12 cellular contexts compared by ENCODE assay signal in the genomic region with DNA sequence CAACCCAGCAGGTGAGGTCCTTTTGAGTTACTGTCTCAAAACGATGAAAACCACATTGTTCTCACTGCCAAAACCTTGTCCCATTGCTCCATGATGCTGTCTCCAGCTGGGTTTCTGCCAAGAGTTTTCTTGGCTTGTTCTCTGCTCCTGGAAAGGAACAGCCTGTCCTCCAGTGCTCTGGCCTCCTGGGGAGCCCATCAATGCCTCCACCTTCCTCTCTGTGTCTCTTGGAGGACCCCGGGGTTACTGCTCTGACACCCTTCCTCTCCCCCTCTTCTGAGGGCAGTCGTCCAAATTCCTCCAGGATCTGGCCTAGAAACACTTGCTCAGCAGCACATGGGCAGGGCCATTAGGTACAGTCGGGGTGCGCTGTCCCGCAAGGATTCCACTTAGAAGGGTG.
DNase-seq lines count a peak whose midpoint lies in the region; ATAC-seq and TF ChIP-seq lines count a peak whose summit lies in the region.
"Had no signal": no experiment of that assay in that cellular context is flagged by ENCODE, and none has a peak within 500 bp of the region (broad histone marks: within the 10 kb centered on the region; RNA-seq: fewer than 3 reads in every experiment).

No MANE protein-coding gene starts in this region.

- peaks cover 30% of the 10 kb centered on the region for H3K27me3 Mint-ChIP-seq in activated naive CD4-positive, alpha-beta T cell treated with anti-CD3 and anti-CD28 coated beads, Interleukin-2, amount 10 ng/mL, durations not matched to agents 7 days and 5 days
- H3K27me3 Mint-ChIP-seq in activated naive CD4-positive, alpha-beta T cell treated with anti-CD3 and anti-CD28 coated beads for 36 hours (ENCODE audit: low read depth): no peaks in the 10 kb centered on the region
- H3K27me3 Mint-ChIP-seq in natural killer cell treated with Interleukin-12 subunit alpha and Interleukin-12 subunit beta and Interleukin-15 and Interleukin-18, amount 100 ng/mL, for 72 hours: peaks cover 18 to 26% of the 10 kb centered on the region in 2 donors

- peaks cover 2% of the 10 kb centered on the region for H3K9me3 Mint-ChIP-seq in activated naive CD4-positive, alpha-beta T cell treated with anti-CD3 and anti-CD28 coated beads, Interleukin-2, amount 10 ng/mL, durations not matched to agents 7 days and 5 days
- no peaks in the 10 kb centered on the region for H3K9me3 Mint-ChIP-seq in activated naive CD4-positive, alpha-beta T cell treated with anti-CD3 and anti-CD28 coated beads for 36 hours
- no peaks in the 10 kb centered on the region for H3K9me3 Mint-ChIP-seq in natural killer cell treated with Interleukin-12 subunit alpha and Interleukin-12 subunit beta and Interleukin-15 and Interleukin-18, amount 100 ng/mL, for 72 hours
- H3K9me3 Mint-ChIP-seq: stimulated activated memory B cell treated with anti-CD40 and anti-IgM and Interleukin-4, amounts not matched to agents 10 μg/mL and 1 μg/mL and 100 μg/mL, for 72 hours had no signal

- no peaks in the 10 kb centered on the region for H3K36me3 Mint-ChIP-seq in activated naive CD4-positive, alpha-beta T cell treated with anti-CD3 and anti-CD28 coated beads, Interleukin-2, amount 10 ng/mL, durations not matched to agents 7 days and 5 days
- H3K36me3 Mint-ChIP-seq in activated naive CD4-positive, alpha-beta T cell treated with anti-CD3 and anti-CD28 coated beads for 36 hours (ENCODE audit: low read depth): no peaks in the 10 kb centered on the region
- H3K36me3 Mint-ChIP-seq in natural killer cell treated with Interleukin-12 subunit alpha and Interleukin-12 subunit beta and Interleukin-15 and Interleukin-18, amount 100 ng/mL, for 72 hours: no peaks in the 10 kb centered on the region
- H3K36me3 Mint-ChIP-seq: stimulated activated memory B cell treated with anti-CD40 and anti-IgM and Interleukin-4, amounts not matched to agents 10 μg/mL and 1 μg/mL and 100 μg/mL, for 72 hours had no signal

- H3K4me3 ChIP-seq in fibroblast of the aortic adventitia (ENCODE audit: low read depth, low read length): no peak overlapping the region
- no peak overlapping the region for H3K4me3 ChIP-seq in upper lobe of right lung

- CTCF ChIA-PET in activated naive CD4-positive, alpha-beta T cell treated with anti-CD3 and anti-CD28 coated beads, Interleukin-2, amount 10 ng/mL, durations not matched to agents 7 days and 5 days (lab: Charles Lee): interaction anchor here (0.7 to 1.2 kb wide), 4 partner anchors 16 to 124 kb away, joined by 3 to 4 read pairs (median 3); no protein-coding TSS in a partner anchor
- CTCF ChIA-PET in activated naive CD4-positive, alpha-beta T cell treated with anti-CD3 and anti-CD28 coated beads for 36 hours (lab: Charles Lee): interaction anchor here (0.6 to 1.2 kb wide), 3 partner anchors 11 to 967 kb away, joined by 3 to 5 read pairs (median 3); no protein-coding TSS in a partner anchor

- TF ChIP-seq CTCF in fibroblast of the aortic adventitia (IDR thresholded peaks at IDR 0.05; ENCODE audit: insufficient read depth, low read length) (no peak), upper lobe of right lung (IDR thresholded peaks at IDR 0.05) (no peak)

- peak overlapping the region; percentile 1 for H3K27ac Mint-ChIP-seq in activated naive CD4-positive, alpha-beta T cell treated with anti-CD3 and anti-CD28 coated beads, Interleukin-2, amount 10 ng/mL, durations not matched to agents 7 days and 5 days
- H3K27ac Mint-ChIP-seq in activated naive CD4-positive, alpha-beta T cell treated with anti-CD3 and anti-CD28 coated beads for 36 hours: no peak overlapping the region
- no peak overlapping the region for H3K27ac Mint-ChIP-seq in natural killer cell treated with Interleukin-12 subunit alpha and Interleukin-12 subunit beta and Interleukin-15 and Interleukin-18, amount 100 ng/mL, for 72 hours
- H3K27ac Mint-ChIP-seq: HFFc6; stimulated activated memory B cell treated with anti-CD40 and anti-IgM and Interleukin-4, amounts not matched to agents 10 μg/mL and 1 μg/mL and 100 μg/mL, for 72 hours had no signal

- DNase-seq in activated naive CD4-positive, alpha-beta T cell treated with anti-CD3 and anti-CD28 coated beads, Interleukin-2, amount 10 ng/mL, durations not matched to agents 7 days and 5 days: no peak
- no peak for DNase-seq in activated naive CD4-positive, alpha-beta T cell treated with anti-CD3 and anti-CD28 coated beads for 36 hours
- DNase-seq in fibroblast of the aortic adventitia (ENCODE audit: low read depth): peak; percentile 4
- no peak for DNase-seq in natural killer cell treated with Interleukin-12 subunit alpha and Interleukin-12 subunit beta and Interleukin-15 and Interleukin-18, amount 100 ng/mL, for 72 hours (ENCODE audit: low spot score)
- DNase-seq in upper lobe of right lung: no peak
- DNase-seq in NK-92 (lab: John Stamatoyannopoulos, UW; ENCODE audit: unreplicated experiment): no peak
- no peak for DNase-seq in NCI-H524 (lab: John Stamatoyannopoulos, UW)
- no peak for DNase-seq in stimulated activated naive CD4-positive, alpha-beta T cell treated with Interleukin-2 at 50 U/mL for 16 hours (lab: John Stamatoyannopoulos, UW)
- DNase-seq: activated gamma-delta T cell, HFFc6, NCI-H2227 treated with DMSO at 0.1 percent for 48 hours had no signal

- H3K9me3 ChIP-seq in upper lobe of right lung: no peaks in the 10 kb centered on the region

- peaks cover 20% of the 10 kb centered on the region for H3K4me1 Mint-ChIP-seq in activated naive CD4-positive, alpha-beta T cell treated with anti-CD3 and anti-CD28 coated beads, Interleukin-2, amount 10 ng/mL, durations not matched to agents 7 days and 5 days
- peaks cover 13% of the 10 kb centered on the region for H3K4me1 Mint-ChIP-seq in activated naive CD4-positive, alpha-beta T cell treated with anti-CD3 and anti-CD28 coated beads for 36 hours (ENCODE audit: low read depth)
- peaks cover 28% of the 10 kb centered on the region in 2 donors for H3K4me1 Mint-ChIP-seq in natural killer cell treated with Interleukin-12 subunit alpha and Interleukin-12 subunit beta and Interleukin-15 and Interleukin-18, amount 100 ng/mL, for 72 hours (ENCODE audit: low read depth in 2 of 2)
- H3K4me1 Mint-ChIP-seq: stimulated activated memory B cell treated with anti-CD40 and anti-IgM and Interleukin-4, amounts not matched to agents 10 μg/mL and 1 μg/mL and 100 μg/mL, for 72 hours had no signal

- no peak overlapping the region for H3K4me3 Mint-ChIP-seq in activated naive CD4-positive, alpha-beta T cell treated with anti-CD3 and anti-CD28 coated beads, Interleukin-2, amount 10 ng/mL, durations not matched to agents 7 days and 5 days
- no peak overlapping the region for H3K4me3 Mint-ChIP-seq in activated naive CD4-positive, alpha-beta T cell treated with anti-CD3 and anti-CD28 coated beads for 36 hours
- peak overlapping the region; percentile 50 for H3K4me3 Mint-ChIP-seq in natural killer cell treated with Interleukin-12 subunit alpha and Interleukin-12 subunit beta and Interleukin-15 and Interleukin-18, amount 100 ng/mL, for 72 hours
- H3K4me3 Mint-ChIP-seq: HFFc6; stimulated activated memory B cell treated with anti-CD40 and anti-IgM and Interleukin-4, amounts not matched to agents 10 μg/mL and 1 μg/mL and 100 μg/mL, for 72 hours had no signal

- no peaks in the 10 kb centered on the region for H3K4me1 ChIP-seq in upper lobe of right lung

- H3K27me3 ChIP-seq in upper lobe of right lung: no peaks in the 10 kb centered on the region

- no peaks in the 10 kb centered on the region for H3K36me3 ChIP-seq in upper lobe of right lung

- no peak for ATAC-seq in natural killer cell treated with Interleukin-12 subunit alpha and Interleukin-12 subunit beta and Interleukin-15 and Interleukin-18, amount 100 ng/mL, for 72 hours
- ATAC-seq in upper lobe of right lung: peak; percentile 43
- ATAC-seq: stimulated activated memory B cell treated with anti-CD40 and anti-IgM and Interleukin-4, amounts not matched to agents 10 μg/mL and 1 μg/mL and 100 μg/mL, for 72 hours had no signal

- H3K27ac ChIP-seq in upper lobe of right lung: no peak overlapping the region

- intact Hi-C loops in activated naive CD4-positive, alpha-beta T cell treated with anti-CD3 and anti-CD28 coated beads for 36 hours (cut with micrococcal nuclease): no loop called here
- intact Hi-C loops in upper lobe of right lung (cut with DNase I): no loop called here
